13 cellular contexts compared by ENCODE assay signal in the genomic region with DNA sequence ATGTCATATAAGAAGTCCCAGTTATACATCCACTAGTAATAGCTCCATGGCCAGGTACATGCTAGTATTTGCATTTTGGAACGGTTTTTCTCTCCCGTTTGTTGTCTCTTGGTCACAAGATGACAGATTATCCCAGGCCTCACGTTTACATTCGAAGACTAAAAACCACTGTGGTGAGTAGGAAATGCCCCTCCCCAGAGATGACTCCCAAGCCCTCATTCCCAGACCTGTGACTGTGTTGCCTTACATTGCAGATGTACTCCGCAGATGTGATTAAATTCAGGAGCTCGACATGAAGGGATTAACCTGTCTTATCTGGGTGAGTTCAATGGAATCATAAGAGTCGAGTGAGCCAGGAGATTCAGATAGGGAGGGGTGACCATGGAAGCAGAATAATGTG. TPM values are rescaled to one million over a fixed set of nuclear protein-coding genes. Genes with fewer than 3 reads are reported as not detected.
"Had no signal": no experiment of that assay in that cellular context is flagged by ENCODE, and none has a peak within 500 bp of the region (broad histone marks: within the 10 kb centered on the region; RNA-seq: fewer than 3 reads in every experiment).

No MANE protein-coding gene starts in this region.

RNA-seq across cellular contexts. Expression of a gene that starts 9.3 kb away (rescaled TPM):
- total RNA-seq: activated B cell treated with CpG ODN at 0.5 μM for 24 hours; activated CD8-positive, alpha-beta T cell treated with anti-CD3 and anti-CD28 coated beads for 36 hours; activated T-cell treated with anti-CD3 and anti-CD28 coated beads, Interleukin-2, amount 50 U/mL, for 4 hours; activated T-helper 17 cell treated with anti-CD3 and anti-CD28 coated beads, Interleukin-2, amount 50 U/mL, for 72 hours; body of pancreas; chondrocyte; dermis blood vessel endothelial cell; esophagus muscularis mucosa; foreskin keratinocyte; gastrocnemius medialis; heart left ventricle; T-helper 17 cell had no signal
- polyA plus RNA-seq: adipose tissue, foreskin keratinocyte, heart left ventricle had no signal

RNA-seq across cellular contexts. Expression of a gene that starts 18.0 kb away (rescaled TPM):
- total RNA-seq: activated B cell treated with CpG ODN at 0.5 μM for 24 hours; activated CD8-positive, alpha-beta T cell treated with anti-CD3 and anti-CD28 coated beads for 36 hours; activated T-cell treated with anti-CD3 and anti-CD28 coated beads, Interleukin-2, amount 50 U/mL, for 4 hours; activated T-helper 17 cell treated with anti-CD3 and anti-CD28 coated beads, Interleukin-2, amount 50 U/mL, for 72 hours; body of pancreas; chondrocyte; dermis blood vessel endothelial cell; esophagus muscularis mucosa; foreskin keratinocyte; gastrocnemius medialis; heart left ventricle; T-helper 17 cell had no signal
- polyA plus RNA-seq: adipose tissue, foreskin keratinocyte, heart left ventricle had no signal
